In the genomic region with DNA sequence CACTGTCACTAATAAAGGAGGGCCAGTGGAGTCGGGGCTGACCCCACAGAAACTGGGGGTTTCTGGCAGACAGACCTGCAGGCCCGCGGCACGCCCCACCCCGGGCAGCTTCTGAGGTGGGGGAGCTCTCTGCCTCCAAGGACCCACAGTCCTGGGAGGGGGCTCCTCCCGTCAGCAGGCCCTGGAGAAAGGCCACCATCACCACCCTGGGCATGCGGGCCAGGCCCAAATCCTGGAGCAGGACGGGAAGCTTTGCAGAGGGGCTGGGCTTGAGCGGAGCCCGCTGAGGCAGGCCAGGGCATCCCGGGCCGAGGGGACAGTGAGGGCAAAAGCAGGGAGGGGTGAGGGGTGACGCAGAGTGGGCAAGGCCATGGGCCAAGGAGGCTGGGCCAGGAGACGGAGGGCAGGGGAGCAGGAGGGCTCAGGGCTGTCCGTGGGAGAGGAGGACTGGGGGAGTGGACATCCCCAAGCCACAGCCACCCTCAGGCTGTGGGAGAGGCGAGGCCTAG, we compare ENCODE assay signal across 20 cellular contexts. TPM values are rescaled to one million over a fixed set of nuclear protein-coding genes. Genes with fewer than 3 reads are reported as not detected.
A peak's percentile ranks its signal among the peaks of the same experiment; 100 is the strongest.
DNase-seq lines count a peak whose midpoint lies in the region; ATAC-seq and TF ChIP-seq lines count a peak whose summit lies in the region.
"Had no signal": no experiment of that assay in that cellular context is flagged by ENCODE, and none has a peak within 500 bp of the region (broad histone marks: within the 10 kb centered on the region; RNA-seq: fewer than 3 reads in every experiment).

No MANE protein-coding gene starts in this region.

- no peaks in the 10 kb centered on the region for H3K27me3 Mint-ChIP-seq in CD8-positive, alpha-beta T cell (ENCODE audit: low read depth)
- peaks cover 17% of the 10 kb centered on the region for H3K27me3 Mint-ChIP-seq in activated CD8-positive, alpha-beta T cell treated with anti-CD3 and anti-CD28 coated beads, Interleukin-2, amount 10 ng/mL, durations not matched to agents 7 days and 5 days (ENCODE audit: low read depth)
- peaks cover 0 to 13% (median 0%) of the 10 kb centered on the region in 5 donors for H3K27me3 Mint-ChIP-seq in naive thymus-derived CD4-positive, alpha-beta T cell

- no peak for DNase-seq in CD8-positive, alpha-beta T cell
- DNase-seq in activated CD8-positive, alpha-beta T cell treated with anti-CD3 and anti-CD28 coated beads, Interleukin-2, amount 10 ng/mL, durations not matched to agents 7 days and 5 days = no peak
- no peak for DNase-seq in naive thymus-derived CD4-positive, alpha-beta T cell
- DNase-seq in NCI-H345 treated with DMSO at 0.1 percent for 48 hours (lab: John Stamatoyannopoulos, UW; ENCODE audit: unreplicated experiment) = no peak
- no peak for DNase-seq in NCI-H524 treated with DMSO at 0.1 percent for 48 hours (lab: John Stamatoyannopoulos, UW)
- DNase-seq: AML-193, anterior cingulate cortex, DMS 273 treated with DMSO at 0.1 percent for 48 hours, foreskin melanocyte, GF-D8, KG1, NCI-H1092 treated with DMSO at 0.1 percent for 48 hours, NCI-H82, trophoblast cell had no signal

- H3K9me3 ChIP-seq in BLaER1 treated with 17β-estradiol and CSF1 and Interleukin-3, amounts not matched to agents 10 nM and 100 nM (replicated peaks in 1 of 11) = peaks cover 0 to 12% (median 7%) of the 10 kb centered on the region in 11 experiments; a peak in 7 of 22 replicates
- H3K9me3 ChIP-seq in CD8-positive, alpha-beta T cell (ENCODE audit: low read length) = no peaks in the 10 kb centered on the region
- H3K9me3 ChIP-seq in naive thymus-derived CD4-positive, alpha-beta T cell (ENCODE audit: control insufficient read depth in 2 of 3, low read length in 3 of 3) = no peaks in the 10 kb centered on the region
- H3K9me3 ChIP-seq: Peyer's patch had no signal

- H3K9ac ChIP-seq in BLaER1 treated with 17β-estradiol and CSF1 and Interleukin-3, amounts not matched to agents 10 nM and 100 nM = peak overlapping the region; percentile 65 to 81 (median 77); a peak in 21 of 22 replicates
- H3K9ac ChIP-seq: parathyroid adenoma had no signal

- H3K27ac ChIP-seq in BLaER1 treated with 17β-estradiol and CSF1 and Interleukin-3, amounts not matched to agents 10 nM and 100 nM = peak overlapping the region in 10 of 11 experiments; percentile 76 to 87 (median 82); a peak in 18 of 22 replicates
- H3K27ac ChIP-seq in CD8-positive, alpha-beta T cell (ENCODE audit: low read depth, low read length) = no peak overlapping the region
- H3K27ac ChIP-seq in naive thymus-derived CD4-positive, alpha-beta T cell (ENCODE audit: low read depth, low read length) = no peak overlapping the region
- H3K27ac ChIP-seq: parathyroid adenoma had no signal

- CTCF ChIA-PET in CD8-positive, alpha-beta T cell (lab: Charles Lee) = interaction anchor here (1.4 to 6.8 kb wide), 4 partner anchors 9 to 19 kb away, joined by 4 to 105 read pairs (median 10); no protein-coding TSS in a partner anchor
- CTCF ChIA-PET in activated CD8-positive, alpha-beta T cell treated with anti-CD3 and anti-CD28 coated beads, Interleukin-2, amount 10 ng/mL, durations not matched to agents 7 days and 5 days (lab: Charles Lee) = interaction anchor here (1.0 to 8.6 kb wide), 2 partner anchors 11 to 381 kb away, joined by 3 to 97 read pairs; no protein-coding TSS in a partner anchor
- CTCF ChIA-PET in naive thymus-derived CD4-positive, alpha-beta T cell (lab: Charles Lee) = interaction anchor here (0.8 to 2.5 kb wide), 5 partner anchors 9 to 31 kb away, joined by 3 to 17 read pairs (median 5); partner anchors contain the start of gene GPR132

- H3K36me3 Mint-ChIP-seq in CD8-positive, alpha-beta T cell = no peaks in the 10 kb centered on the region
- H3K36me3 Mint-ChIP-seq in activated CD8-positive, alpha-beta T cell treated with anti-CD3 and anti-CD28 coated beads, Interleukin-2, amount 10 ng/mL, durations not matched to agents 7 days and 5 days (ENCODE audit: low read depth) = no peaks in the 10 kb centered on the region
- H3K36me3 Mint-ChIP-seq in naive thymus-derived CD4-positive, alpha-beta T cell = no peaks in the 10 kb centered on the region

- H3K4me1 Mint-ChIP-seq in CD8-positive, alpha-beta T cell (ENCODE audit: low read depth) = peaks cover 51% of the 10 kb centered on the region
- H3K4me1 Mint-ChIP-seq in activated CD8-positive, alpha-beta T cell treated with anti-CD3 and anti-CD28 coated beads, Interleukin-2, amount 10 ng/mL, durations not matched to agents 7 days and 5 days (ENCODE audit: low read depth) = peaks cover 47% of the 10 kb centered on the region
- peaks cover 15 to 42% (median 31%) of the 10 kb centered on the region in 7 donors for H3K4me1 Mint-ChIP-seq in naive thymus-derived CD4-positive, alpha-beta T cell

- H3K4me3 ChIP-seq in BLaER1 treated with 17β-estradiol and CSF1 and Interleukin-3, amounts not matched to agents 10 nM and 100 nM = no peak overlapping the region; a peak in 1 of 20 replicates
- peak overlapping the region; percentile 44 for H3K4me3 ChIP-seq in CD8-positive, alpha-beta T cell (ENCODE audit: low read depth, low read length)
- H3K4me3 ChIP-seq in naive thymus-derived CD4-positive, alpha-beta T cell (ENCODE audit: low read length) = no peak overlapping the region

- TF ChIP-seq CTCF in CD8-positive, alpha-beta T cell (IDR thresholded peaks at IDR 0.05) = no peak

- no peaks in the 10 kb centered on the region for H3K9me3 Mint-ChIP-seq in CD8-positive, alpha-beta T cell
- no peaks in the 10 kb centered on the region for H3K9me3 Mint-ChIP-seq in activated CD8-positive, alpha-beta T cell treated with anti-CD3 and anti-CD28 coated beads, Interleukin-2, amount 10 ng/mL, durations not matched to agents 7 days and 5 days (ENCODE audit: insufficient read depth)
- H3K9me3 Mint-ChIP-seq in naive thymus-derived CD4-positive, alpha-beta T cell = peaks cover 0 to 4% (median 0%) of the 10 kb centered on the region in 11 donors
- H3K9me3 Mint-ChIP-seq: activated T-helper 2 cell treated with anti-CD3 and anti-CD28 coated beads, Interferon-gamma antibody, Interleukin-2, Interleukin-4, amounts not matched to agents 10 μg/mL and 5 μg/mL and 100 μg/mL, durations not matched to agents 14 hours and 24 hours and 36 hours had no signal

- H3K4me1 ChIP-seq in BLaER1 treated with 17β-estradiol and CSF1 and Interleukin-3, amounts not matched to agents 10 nM and 100 nM = peaks cover 58 to 63% (median 61%) of the 10 kb centered on the region in 10 experiments
- peaks cover 37% of the 10 kb centered on the region for H3K4me1 ChIP-seq in CD8-positive, alpha-beta T cell (ENCODE audit: insufficient read depth, low read length)
- H3K4me1 ChIP-seq in naive thymus-derived CD4-positive, alpha-beta T cell (ENCODE audit: control insufficient read depth in 2 of 2, insufficient read depth in 2 of 2, low read length in 2 of 2) = peaks cover 20 to 28% of the 10 kb centered on the region in 2 donors
- H3K4me1 ChIP-seq: parathyroid adenoma had no signal

- no peaks in the 10 kb centered on the region for H3K36me3 ChIP-seq in BLaER1 treated with 17β-estradiol and CSF1 and Interleukin-3, amounts not matched to agents 10 nM and 100 nM
- H3K36me3 ChIP-seq in CD8-positive, alpha-beta T cell (ENCODE audit: insufficient read depth, low read length) = no peaks in the 10 kb centered on the region
- H3K36me3 ChIP-seq in naive thymus-derived CD4-positive, alpha-beta T cell (ENCODE audit: control insufficient read depth in 2 of 3, insufficient read depth in 3 of 3, low read length in 3 of 3) = no peaks in the 10 kb centered on the region
- H3K36me3 ChIP-seq: Peyer's patch had no signal

- H3K27ac Mint-ChIP-seq in CD8-positive, alpha-beta T cell = peak overlapping the region; percentile 82
- peak overlapping the region; percentile 75 for H3K27ac Mint-ChIP-seq in activated CD8-positive, alpha-beta T cell treated with anti-CD3 and anti-CD28 coated beads, Interleukin-2, amount 10 ng/mL, durations not matched to agents 7 days and 5 days
- H3K27ac Mint-ChIP-seq in naive thymus-derived CD4-positive, alpha-beta T cell = peak overlapping the region in 6 of 9 donors; percentile 7 to 91 (median 87)
- H3K27ac Mint-ChIP-seq: activated T-helper 2 cell treated with anti-CD3 and anti-CD28 coated beads, Interferon-gamma antibody, Interleukin-2, Interleukin-4, amounts not matched to agents 10 μg/mL and 5 μg/mL and 100 μg/mL, durations not matched to agents 14 hours and 24 hours and 36 hours had no signal

- POLR2A ChIA-PET in CD8-positive, alpha-beta T cell (lab: Charles Lee) = interaction anchor here (1.3 to 3.5 kb wide), 5 partner anchors 9 to 17 kb away, joined by 5 to 36 read pairs (median 13); partner anchors contain the start of gene GPR132
- POLR2A ChIA-PET in activated CD8-positive, alpha-beta T cell treated with anti-CD3 and anti-CD28 coated beads, Interleukin-2, amount 10 ng/mL, durations not matched to agents 7 days and 5 days (lab: Charles Lee) = interaction anchor here (2.2 to 6.0 kb wide), 2 partner anchors 11 to 14 kb away, joined by 14 to 66 read pairs; partner anchors contain the start of gene GPR132
- POLR2A ChIA-PET in naive thymus-derived CD4-positive, alpha-beta T cell (lab: Charles Lee) = interaction anchor here (1.2 to 7.8 kb wide), 5 partner anchors 9 to 16 kb away, joined by 3 to 71 read pairs (median 52); partner anchors contain the start of gene GPR132

- H3K27me3 ChIP-seq in BLaER1 treated with 17β-estradiol and CSF1 and Interleukin-3, amounts not matched to agents 10 nM and 100 nM = no peaks in the 10 kb centered on the region
- H3K27me3 ChIP-seq in CD8-positive, alpha-beta T cell (ENCODE audit: insufficient read depth, low read length) = no peaks in the 10 kb centered on the region
- H3K27me3 ChIP-seq in naive thymus-derived CD4-positive, alpha-beta T cell (ENCODE audit: control insufficient read depth in 2 of 2, insufficient read depth in 2 of 2, low read length in 2 of 2) = no peaks in the 10 kb centered on the region
- H3K27me3 ChIP-seq: Peyer's patch had no signal

- ATAC-seq in CD8-positive, alpha-beta T cell = no peak
- no peak for ATAC-seq in activated CD8-positive, alpha-beta T cell treated with anti-CD3 and anti-CD28 coated beads, Interleukin-2, amount 10 ng/mL, durations not matched to agents 7 days and 5 days
- ATAC-seq in naive thymus-derived CD4-positive, alpha-beta T cell = no peak
- ATAC-seq in GM19324 (IDR thresholded peaks at IDR 0.05; ENCODE audit: low FRiP score, unreplicated experiment) (no peak), GM19397 (IDR thresholded peaks at IDR 0.05; ENCODE audit: unreplicated experiment) (no peak)

- intact Hi-C loops in CD8-positive, alpha-beta T cell (cut with DNase I, micrococcal nuclease) = no loop called here
- intact Hi-C loops in naive thymus-derived CD4-positive, alpha-beta T cell (cut with micrococcal nuclease) = no loop called here

- peak overlapping the region; percentile 72 for H3K4me3 Mint-ChIP-seq in CD8-positive, alpha-beta T cell
- peak overlapping the region; percentile 30 for H3K4me3 Mint-ChIP-seq in activated CD8-positive, alpha-beta T cell treated with anti-CD3 and anti-CD28 coated beads, Interleukin-2, amount 10 ng/mL, durations not matched to agents 7 days and 5 days
- peak overlapping the region; percentile 33 to 80 (median 71) for H3K4me3 Mint-ChIP-seq in naive thymus-derived CD4-positive, alpha-beta T cell

- H4K20me1 ChIP-seq in BLaER1 treated with 17β-estradiol and CSF1 and Interleukin-3, amounts not matched to agents 10 nM and 100 nM = no peaks in the 10 kb centered on the region

- H3K4me2 ChIP-seq in BLaER1 treated with 17β-estradiol and CSF1 and Interleukin-3, amounts not matched to agents 10 nM and 100 nM = peak overlapping the region; percentile 78 to 99 (median 95)

RNA-seq across cellular contexts. Expression of gene GPR132, which starts 11.1 kb away (rescaled TPM):
- 100 to 1,000 TPM in 1 of 2 experiments, 10 to 100 TPM in 1; 91.8 to 101 TPM for total RNA-seq in CD8-positive, alpha-beta T cell
- total RNA-seq in activated CD8-positive, alpha-beta T cell treated with anti-CD3 and anti-CD28 coated beads, Interleukin-2, amount 10 ng/mL, durations not matched to agents 7 days and 5 days = 10 to 100 TPM; 35.7 to 40.4 TPM
- total RNA-seq in naive thymus-derived CD4-positive, alpha-beta T cell = 10 to 100 TPM; 37.8 to 58.7 (median 45.2) TPM
- polyA plus RNA-seq in naive thymus-derived CD4-positive, alpha-beta T cell = 10 to 100 TPM in 1 of 2 donors, 1 to 10 TPM in 1; 9.3 to 40.2 TPM

RNA-seq across cellular contexts. Expression of gene CDCA4, which starts 55.5 kb away (rescaled TPM):
- total RNA-seq in CD8-positive, alpha-beta T cell = 10 to 100 TPM; 20.2 to 22.9 TPM
- total RNA-seq in activated CD8-positive, alpha-beta T cell treated with anti-CD3 and anti-CD28 coated beads, Interleukin-2, amount 10 ng/mL, durations not matched to agents 7 days and 5 days = 10 to 100 TPM; 59.9 to 62.3 TPM
- 10 to 100 TPM; 12.7 to 47.8 (median 14.0) TPM for total RNA-seq in naive thymus-derived CD4-positive, alpha-beta T cell
- 10 to 100 TPM in 1 of 2 donors, 1 to 10 TPM in 1; 8.0 to 12.1 TPM for polyA plus RNA-seq in naive thymus-derived CD4-positive, alpha-beta T cell

Comparison
In these comparisons a context has a peak if more than half of its experiments do, and no peak if none do; other contexts are left out.
1. H3K27ac ChIP-seq: peak in BLaER1 treated with 17β-estradiol and CSF1 and Interleukin-3, amounts not matched to agents 10 nM and 100 nM (10 of 11); none in CD8-positive, alpha-beta T cell (single experiment) and naive thymus-derived CD4-positive, alpha-beta T cell (single experiment).
2. Peak in every context shown above with its lines, with median percentiles within 50 percentile points of each other: H3K27ac Mint-ChIP-seq and H3K4me3 Mint-ChIP-seq.